ENCODE assay signal across 8 cellular contexts in the genomic region with DNA sequence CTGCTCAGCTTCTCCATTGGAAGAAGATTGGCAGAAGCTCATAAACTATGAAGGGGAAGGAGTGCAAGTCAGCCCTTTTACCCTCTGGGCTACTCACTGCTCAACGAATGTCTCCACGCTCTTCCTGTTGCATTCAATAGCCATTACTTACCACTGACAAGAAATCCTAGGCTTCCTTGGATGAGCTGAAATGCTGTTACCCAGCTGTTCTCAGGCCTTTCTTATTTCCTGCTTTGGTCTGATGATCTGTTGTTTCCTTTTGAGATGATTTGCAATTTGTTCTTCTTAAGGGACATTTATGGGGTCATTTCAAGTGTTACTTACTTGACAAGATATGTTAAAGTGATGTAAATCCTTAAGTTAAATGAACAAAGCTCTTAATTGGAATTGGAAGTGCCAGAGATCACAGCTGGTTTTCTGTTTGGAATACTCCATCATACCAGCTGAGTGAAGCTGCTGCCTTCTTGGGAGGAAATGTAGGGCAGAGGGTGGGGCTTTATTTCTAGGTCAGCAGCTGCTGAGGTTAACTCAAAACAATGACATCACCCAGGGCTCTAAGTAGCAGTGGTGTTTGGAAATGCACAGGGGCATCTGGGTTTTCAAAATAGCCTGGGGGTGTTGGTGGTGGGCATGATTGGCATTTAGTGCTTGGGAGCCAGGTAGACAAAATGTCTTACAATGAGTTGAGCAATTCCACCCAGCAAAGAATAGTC.
DNase-seq lines count a peak whose midpoint lies in the region; ATAC-seq and TF ChIP-seq lines count a peak whose summit lies in the region.

No MANE protein-coding gene starts in this region.

- H3K9me3 ChIP-seq in AG04450 (ENCODE audit: control insufficient read depth, insufficient read depth, low read length) (no peaks in the 10 kb centered on the region), mesenchymal stem cell (ENCODE audit: control insufficient read depth, low read length) (no peaks in the 10 kb centered on the region)

- no peak overlapping the region for H2AFZ ChIP-seq in mesenchymal stem cell (ENCODE audit: low read depth, low read length)

- no peak overlapping the region for H2AK5ac ChIP-seq in mesenchymal stem cell (ENCODE audit: low read length, severe bottlenecking)

- peak; percentile 50 for DNase-seq in AG04450 (ENCODE audit: low read depth, low spot score)
- peak; percentile 33 for DNase-seq in NAMALWA (ENCODE audit: low spot score)
- peak; percentile 77 for DNase-seq in central memory CD4-positive, alpha-beta T cell
- DNase-seq in mesenchymal stem cell = peak; percentile 91
- DNase-seq in GM10266 (ENCODE audit: extremely low spot score) = no peak
- DNase-seq in DMS79 (lab: John Stamatoyannopoulos, UW) = no peak

- H2BK120ac ChIP-seq in mesenchymal stem cell (ENCODE audit: low read depth, low read length) = no peak overlapping the region

- POLR2A ChIA-PET in AG04450 (lab: Yijun Ruan, JAX) = interaction anchor here (0.6 to 1.9 kb wide), 6 partner anchors 9 to 328 kb away, joined by 3 to 5 read pairs (median 3); a partner anchor contains a TSS

- H3K79me1 ChIP-seq in mesenchymal stem cell (replicated peaks; ENCODE audit: low read length, poor library complexity, severe bottlenecking) = no peaks in the 10 kb centered on the region

- no peak overlapping the region for H2BK15ac ChIP-seq in mesenchymal stem cell (ENCODE audit: low read depth, poor library complexity, severe bottlenecking)

- H3K27me3 ChIP-seq in AG04450 (ENCODE audit: control insufficient read depth, insufficient read depth, low read length) = peaks cover 7% of the 10 kb centered on the region
- peaks cover 15 to 18% of the 10 kb centered on the region in 2 experiments for H3K27me3 ChIP-seq in mesenchymal stem cell (ENCODE audit: control insufficient read depth in 1 of 2, insufficient read depth in 1 of 2, low read length in 2 of 2)

- no peak overlapping the region for H2BK5ac ChIP-seq in mesenchymal stem cell (ENCODE audit: low read depth, low read length, poor library complexity, severe bottlenecking)

- no peak overlapping the region for H4K8ac ChIP-seq in mesenchymal stem cell (ENCODE audit: low read length)

- H3K4me2 ChIP-seq in mesenchymal stem cell (ENCODE audit: low read length, poor library complexity, severe bottlenecking) = no peak overlapping the region

- TF ChIP-seq CTCF in AG04450 (IDR thresholded peaks at IDR 0.05; ENCODE audit: low read depth, low read length) (no peak), GM10266 (IDR thresholded peaks at IDR 0.05; ENCODE audit: control insufficient read depth, insufficient read depth, low read depth, missing control alignments) (no peak)

- no peak overlapping the region for H2BK12ac ChIP-seq in mesenchymal stem cell (ENCODE audit: low read length in 2 of 2)

- no peak overlapping the region for H3K23ac ChIP-seq in mesenchymal stem cell (ENCODE audit: low read length in 2 of 2)

- H3K4me1 ChIP-seq in mesenchymal stem cell (ENCODE audit: control insufficient read depth, insufficient read depth, low read depth, low read length) = no peaks in the 10 kb centered on the region

- WGBS in mesenchymal stem cell = 5% methylated on average over 2 of the region's 2 CpGs

- H4K91ac ChIP-seq in mesenchymal stem cell (ENCODE audit: low read length) = no peak overlapping the region

- peak overlapping the region; percentile 5 for H3K9ac ChIP-seq in mesenchymal stem cell (ENCODE audit: low read length)

- H3K4me3 ChIP-seq in AG04450 (ENCODE audit: low read depth, low read length) (no peak overlapping the region), mesenchymal stem cell (ENCODE audit: insufficient read depth in 1 of 2, low read depth in 1 of 2, low read length in 2 of 2) (no peak overlapping the region)

- no peak overlapping the region for H3K4ac ChIP-seq in mesenchymal stem cell (ENCODE audit: low read depth in 1 of 2, low read length in 2 of 2)

- no peak overlapping the region for H3K18ac ChIP-seq in mesenchymal stem cell (ENCODE audit: low read depth in 1 of 2, low read length in 2 of 2)

- H3K36me3 ChIP-seq in mesenchymal stem cell (ENCODE audit: control insufficient read depth in 1 of 2, insufficient read depth in 2 of 2, low read depth in 1 of 2, low read length in 2 of 2) = no peaks in the 10 kb centered on the region

- H3K14ac ChIP-seq in mesenchymal stem cell (ENCODE audit: low read length in 2 of 2) = no peak overlapping the region

- peak overlapping the region; percentile 21 for H3K27ac ChIP-seq in AG04450 (ENCODE audit: low read depth, low read length)
- no peak overlapping the region for H3K27ac ChIP-seq in mesenchymal stem cell (ENCODE audit: low read length, poor library complexity, severe bottlenecking)

- CTCF ChIA-PET in AG04450 (lab: Charles Lee) = interaction anchor here (0.8 to 2.8 kb wide), 11 partner anchors 8 to 397 kb away, joined by 3 to 27 read pairs (median 7); a partner anchor contains a TSS

- no peak for ATAC-seq in HG03342 (IDR thresholded peaks at IDR 0.05; ENCODE audit: unreplicated experiment)
- no peak for ATAC-seq in HG03045 (IDR thresholded peaks at IDR 0.05; ENCODE audit: unreplicated experiment)

Comparison
In these comparisons a context has a peak if more than half of its experiments do, and no peak if none do; other contexts are left out.
1. DNase-seq: peak in AG04450 (single experiment), NAMALWA (single experiment), central memory CD4-positive, alpha-beta T cell (single experiment) and mesenchymal stem cell (single experiment); none in GM10266 (single experiment) and DMS79 (single experiment).